In the genomic region with DNA sequence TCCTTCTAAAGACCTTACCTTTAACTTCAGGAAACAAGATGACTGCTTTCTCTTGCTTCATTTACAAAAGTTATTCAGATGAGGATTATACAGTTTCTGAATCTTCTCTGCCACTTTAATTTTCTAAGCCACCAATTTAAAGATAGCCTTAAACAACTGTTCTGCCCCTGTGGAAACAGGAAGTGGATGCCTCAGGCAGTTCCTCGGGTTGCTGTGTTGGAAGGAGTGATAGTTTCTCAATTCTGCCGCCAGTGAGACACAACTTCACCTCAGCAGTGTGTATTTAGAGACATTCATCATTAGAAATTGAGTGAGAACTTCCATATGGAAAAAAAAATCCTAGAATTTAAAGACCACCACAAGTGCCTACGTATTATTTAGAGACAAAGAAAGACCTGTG, we compare ENCODE assay signal across 18 cellular contexts.
DNase-seq lines count a peak whose midpoint lies in the region; ATAC-seq, FAIRE-seq and TF ChIP-seq lines count a peak whose summit lies in the region.
"Had no signal": no experiment of that assay in that cellular context is flagged by ENCODE, and none has a peak within 500 bp of the region (broad histone marks: within the 10 kb centered on the region; RNA-seq: fewer than 3 reads in every experiment).

No MANE protein-coding gene starts in this region.

- H3K4me1 ChIP-seq in BLaER1 treated with 17β-estradiol and CSF1 and Interleukin-3, amounts not matched to agents 10 nM and 100 nM: peaks cover 19 to 31% (median 23%) of the 10 kb centered on the region in 10 experiments
- no peaks in the 10 kb centered on the region for H3K4me1 ChIP-seq in GM12878 (ENCODE audit: control insufficient read depth, insufficient read depth, low read length)
- H3K4me1 ChIP-seq in tibial nerve: peaks cover 0 to 11% (median 2%) of the 10 kb centered on the region in 4 donors
- H3K4me1 ChIP-seq: colonic mucosa, uterus had no signal

- BruUV-seq in GM12878 (replicated peaks; lab: Mats Ljungman, UMichigan): no TSS peak

- no peak overlapping the region for H2AFZ ChIP-seq in GM12878 (ENCODE audit: control insufficient read depth, low read depth, low read length)

- H3K4me3 ChIP-seq in BLaER1 treated with 17β-estradiol and CSF1 and Interleukin-3, amounts not matched to agents 10 nM and 100 nM: no peak overlapping the region
- H3K4me3 ChIP-seq in NB4 (ENCODE audit: low read depth, low read length) (no peak overlapping the region), GM12878 (no peak overlapping the region), tibial nerve (no peak overlapping the region)
- H3K4me3 ChIP-seq: colonic mucosa, uterus had no signal

- no peak for TF ChIP-seq CTCF in NB4 (IDR thresholded peaks at IDR 0.05; ENCODE audit: low read depth, low read length)
- no peak for TF ChIP-seq CTCF in GM12878 (IDR thresholded peaks at IDR 0.05 in 2 of 3, conservative IDR thresholded peaks at IDR 0.05 in 1 of 3; ENCODE audit: control insufficient read depth in 2 of 3, extremely low read depth in 1 of 3, insufficient read depth in 1 of 3, low read depth in 3 of 3, low read length in 3 of 3)
- no peak for TF ChIP-seq CTCF in tibial nerve (IDR thresholded peaks at IDR 0.05)

- no peak for TF ChIP-seq RAD21 in GM12878 (IDR thresholded peaks at IDR 0.05; ENCODE audit: insufficient read depth, low read depth, low read length)

- no peaks in the 10 kb centered on the region for H3K9me3 ChIP-seq in BLaER1 treated with 17β-estradiol and CSF1 and Interleukin-3, amounts not matched to agents 10 nM and 100 nM (replicated peaks in 1 of 11)
- H3K9me3 ChIP-seq in GM12878 (replicated peaks; ENCODE audit: control insufficient read depth, insufficient read depth, low read length) (no peaks in the 10 kb centered on the region), tibial nerve (no peaks in the 10 kb centered on the region)
- H3K9me3 ChIP-seq: colonic mucosa, uterus had no signal

- POLR2A ChIA-PET in GM12878 (lab: Charles Lee): no interaction called here

- no peak for TF ChIP-seq POLR2A in NB4 (IDR thresholded peaks at IDR 0.05; ENCODE audit: extremely low read depth, insufficient read length)
- no peak for TF ChIP-seq POLR2A in GM12878 (IDR thresholded peaks at IDR 0.05; ENCODE audit: low read depth, low read length)
- TF ChIP-seq POLR2A in tibial nerve (IDR thresholded peaks at IDR 0.05): no peak

- in situ Hi-C loops in GM12878 (cut with MboI): no loop called here

- no peaks in the 10 kb centered on the region for H3K79me2 ChIP-seq in GM12878 (ENCODE audit: control insufficient read depth, insufficient read depth, low read length)

- H3K36me3 ChIP-seq in BLaER1 treated with 17β-estradiol and CSF1 and Interleukin-3, amounts not matched to agents 10 nM and 100 nM: peaks cover 0 to 23% (median 0%) of the 10 kb centered on the region in 11 experiments; a peak in 3 of 22 replicates
- H3K36me3 ChIP-seq in GM12878 (ENCODE audit: control insufficient read depth in 2 of 2, insufficient read depth in 2 of 2, low read length in 1 of 2) (no peaks in the 10 kb centered on the region), tibial nerve (no peaks in the 10 kb centered on the region)
- H3K36me3 ChIP-seq: colonic mucosa, uterus had no signal

- no peak overlapping the region for H3K9ac ChIP-seq in BLaER1 treated with 17β-estradiol and CSF1 and Interleukin-3, amounts not matched to agents 10 nM and 100 nM
- H3K9ac ChIP-seq in GM12878 (ENCODE audit: control insufficient read depth, insufficient read depth, low read length): no peak overlapping the region

- TF ChIP-seq EP300 in GM12878 (IDR thresholded peaks at IDR 0.05; ENCODE audit: borderline replicate concordance in 1 of 2, control insufficient read depth in 1 of 2, low read depth in 2 of 2, low read length in 2 of 2) (no peak), tibial nerve (IDR thresholded peaks at IDR 0.05) (no peak)

- SMC1A ChIA-PET in GM12878 (lab: Charles Lee; ENCODE audit: uncharacterized antibody, unreplicated experiment): no interaction called here

- intact Hi-C loops in GM12878 (cut with micrococcal nuclease; ENCODE audit: unreplicated experiment): no loop called here

- DNase-seq in NB4 (ENCODE audit: low read depth) (peak; percentile 16), GM12878 (ENCODE audit: low read depth, low spot score) (no peak), myocyte (ENCODE audit: low read depth) (peak; percentile 59), tibial nerve (ENCODE audit: low spot score in 2 of 2) (no peak), NCI-H1694 (lab: John Stamatoyannopoulos, UW) (no peak)
- DNase-seq: activated CD4-positive, CD25-positive, alpha-beta regulatory T cell treated with anti-CD3 and anti-CD28 coated beads, Interleukin-2, amount 50 U/mL, for 72 hours; activated naive CD8-positive, alpha-beta T cell treated with anti-CD3 and anti-CD28 coated beads, Interleukin-2, amount 10 ng/mL, durations not matched to agents 7 days and 5 days; activated T-cell treated with anti-CD3 and anti-CD28 coated beads, Interleukin-2, amount 50 U/mL, for 1 hour; colonic mucosa; GF-D8; NCI-H1694 treated with DMSO at 0.1 percent for 48 hours; NCI-H748 treated with DMSO at 0.1 percent for 48 hours; uterus had no signal

- FAIRE-seq in GM12878 (lab: Jason Lieb, UNC): no peak
- FAIRE-seq: HTR-8/SVneo had no signal

- peak overlapping the region; percentile 23 to 66 (median 41); a peak in 19 of 22 replicates for H3K4me2 ChIP-seq in BLaER1 treated with 17β-estradiol and CSF1 and Interleukin-3, amounts not matched to agents 10 nM and 100 nM
- H3K4me2 ChIP-seq in GM12878 (ENCODE audit: control insufficient read depth, insufficient read depth): no peak overlapping the region

- WGBS in GM12878 (ENCODE audit: insufficient coverage, insufficient replicate concordance, low lambda C conversion rate, missing lambda C conversion rate): 20% methylated on average over 3 of the region's 3 CpGs
- 35 to 36% methylated on average over 3 of the region's 3 CpGs for WGBS in tibial nerve, 2 donors

- CTCF ChIA-PET in GM12878 (lab: Yijun Ruan, JAX): no interaction called here

- peak overlapping the region in 4 of 11 experiments; percentile 12 to 19 (median 14); a peak in 5 of 22 replicates for H3K27ac ChIP-seq in BLaER1 treated with 17β-estradiol and CSF1 and Interleukin-3, amounts not matched to agents 10 nM and 100 nM
- H3K27ac ChIP-seq in GM12878 (ENCODE audit: control insufficient read depth, insufficient read depth) (no peak overlapping the region), tibial nerve (peak overlapping the region in 1 of 4 donors; percentile 66)
- H3K27ac ChIP-seq: colonic mucosa, uterus had no signal

- no peaks in the 10 kb centered on the region for H3K27me3 ChIP-seq in BLaER1 treated with 17β-estradiol and CSF1 and Interleukin-3, amounts not matched to agents 10 nM and 100 nM
- H3K27me3 ChIP-seq in GM12878 (replicated peaks in 1 of 2; ENCODE audit: control insufficient read depth in 2 of 2, insufficient read depth in 2 of 2, low read length in 1 of 2) (peaks cover 0 to 3% of the 10 kb centered on the region in 2 experiments; a peak in 1 of 4 replicates), tibial nerve (no peaks in the 10 kb centered on the region)
- H3K27me3 ChIP-seq: colonic mucosa, uterus had no signal

- peaks cover 0 to 6% (median 0%) of the 10 kb centered on the region in 11 experiments; a peak in 2 of 22 replicates for H4K20me1 ChIP-seq in BLaER1 treated with 17β-estradiol and CSF1 and Interleukin-3, amounts not matched to agents 10 nM and 100 nM
- no peaks in the 10 kb centered on the region for H4K20me1 ChIP-seq in GM12878 (ENCODE audit: control insufficient read depth, insufficient read depth)

- ATAC-seq in GM12878 (no peak), HG02938 (IDR thresholded peaks at IDR 0.05; ENCODE audit: unreplicated experiment) (no peak), HG03432 (IDR thresholded peaks at IDR 0.05; ENCODE audit: unreplicated experiment) (no peak)
- ATAC-seq: SK-N-SH treated with all-trans-retinoic acid at 6 μM for 48 hours had no signal

- RAD21 ChIA-PET in GM12878 (lab: Charles Lee; ENCODE audit: unreplicated experiment): no interaction called here

TF ChIP-seq in GM12878, 131 proteins besides CTCF, POLR2A, EP300 and RAD21:
- TF ChIP-seq, protein P1, sequence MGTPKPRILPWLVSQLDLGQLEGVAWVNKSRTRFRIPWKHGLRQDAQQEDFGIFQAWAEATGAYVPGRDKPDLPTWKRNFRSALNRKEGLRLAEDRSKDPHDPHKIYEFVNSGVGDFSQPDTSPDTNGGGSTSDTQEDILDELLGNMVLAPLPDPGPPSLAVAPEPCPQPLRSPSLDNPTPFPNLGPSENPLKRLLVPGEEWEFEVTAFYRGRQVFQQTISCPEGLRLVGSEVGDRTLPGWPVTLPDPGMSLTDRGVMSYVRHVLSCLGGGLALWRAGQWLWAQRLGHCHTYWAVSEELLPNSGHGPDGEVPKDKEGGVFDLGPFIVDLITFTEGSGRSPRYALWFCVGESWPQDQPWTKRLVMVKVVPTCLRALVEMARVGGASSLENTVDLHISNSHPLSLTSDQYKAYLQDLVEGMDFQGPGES (IDR thresholded peaks at IDR 0.05): no peak
- peak; percentile 64; the same call in 1 of the 2 replicates for TF ChIP-seq SPI1 (IDR thresholded peaks at IDR 0.05; ENCODE audit: borderline replicate concordance, insufficient read depth, low read depth, low read length)
TF ChIP-seq in GM12878: peak in this region for 1.

Comparison
In these comparisons a context has a peak if more than half of its experiments do, and no peak if none do; other contexts are left out.
1. DNase-seq: peak in NB4 (single experiment) and myocyte (single experiment); none in GM12878 (single experiment), tibial nerve (0 of 2) and NCI-H1694 (single experiment).